Comparison of ENCODE assay signal across 8 cellular contexts in the genomic region with DNA sequence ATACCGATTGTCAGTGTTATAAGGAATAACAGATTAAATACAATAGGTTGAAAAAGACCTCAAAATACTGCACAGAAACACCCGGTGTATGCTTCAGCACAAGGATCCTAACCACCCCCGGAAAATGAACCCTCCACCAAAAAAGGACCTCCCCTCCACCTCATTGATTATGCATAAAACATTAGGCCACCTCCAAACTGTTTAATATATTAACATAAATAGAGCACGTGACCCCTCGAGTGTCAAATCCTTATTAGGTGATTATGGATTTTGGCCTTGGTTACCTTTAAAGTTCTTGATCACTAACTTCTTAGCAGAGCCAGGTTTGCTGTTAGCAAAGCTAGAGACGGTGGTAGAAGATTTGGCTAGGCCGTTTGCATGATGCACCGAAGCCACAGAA. TPM values are rescaled to one million over a fixed set of nuclear protein-coding genes. Genes with fewer than 3 reads are reported as not detected.
A peak's percentile ranks its signal among the peaks of the same experiment; 100 is the strongest.
DNase-seq lines count a peak whose midpoint lies in the region; ATAC-seq, FAIRE-seq and TF ChIP-seq lines count a peak whose summit lies in the region.

No MANE protein-coding gene starts in this region.

- POLR2A ChIA-PET in CD4-positive, alpha-beta memory T cell (lab: Charles Lee; ENCODE audit: partially characterized antibody), result interaction anchor here (0.6 to 5.4 kb wide), 11 partner anchors 12 to 309 kb away, joined by 3 to 136 read pairs (median 4); a partner anchor contains a TSS

- peak in 4 of 5 donors; percentile 2 to 17 (median 6) for DNase-seq in CD4-positive, alpha-beta memory T cell
- DNase-seq in WERI-Rb-1 (no peak), glutamatergic neuron (no peak), spleen (no peak), D721Med (ENCODE audit: insufficient read length, low spot score) (no peak)
- no peak for DNase-seq in stimulated activated CD4-positive, alpha-beta T cell treated with anti-CD3 and anti-CD28 coated beads, Interleukin-15, amount 100 ng/mL, for 24 hours

- TF ChIP-seq POLR2A in spleen (IDR thresholded peaks at IDR 0.05), result no peak

- H3K27ac Mint-ChIP-seq in CD4-positive, alpha-beta memory T cell, result peak overlapping the region; percentile 94 to 98 (median 96)
- peak overlapping the region; percentile 96 for H3K27ac Mint-ChIP-seq in glutamatergic neuron (ENCODE audit: unreplicated experiment)

- WGBS in spleen, 5 donors, result 0 to 41% (median 1%) methylated on average over 8 of the region's 8 CpGs

- ATAC-seq in HG03135 (IDR thresholded peaks at IDR 0.05; ENCODE audit: unreplicated experiment) (peak; percentile 12), HG03378 (IDR thresholded peaks at IDR 0.05; ENCODE audit: unreplicated experiment) (no peak)

- H3K27me3 ChIP-seq in CD4-positive, alpha-beta memory T cell (ENCODE audit: insufficient read depth, low read length), result no peaks in the 10 kb centered on the region
- H3K27me3 ChIP-seq in WERI-Rb-1 (ENCODE audit: insufficient read depth, low read depth, severe bottlenecking) (no peaks in the 10 kb centered on the region), spleen (replicated peaks in 1 of 7) (no peaks in the 10 kb centered on the region)

- CTCF ChIA-PET in CD4-positive, alpha-beta memory T cell (lab: Charles Lee; ENCODE audit: partially characterized antibody), result interaction anchor here (0.7 kb wide), 1 partner anchor 44 kb away, joined by 3 read pairs; a partner anchor contains a TSS

- H3K9me3 ChIP-seq in CD4-positive, alpha-beta memory T cell (ENCODE audit: control insufficient read depth in 1 of 2, low read length in 2 of 2), result no peaks in the 10 kb centered on the region
- H3K9me3 ChIP-seq in WERI-Rb-1 (ENCODE audit: severe bottlenecking), result no peaks in the 10 kb centered on the region
- no peaks in the 10 kb centered on the region for H3K9me3 ChIP-seq in spleen

- peaks cover 10 to 48% (median 20%) of the 10 kb centered on the region in 4 donors for H3K4me1 Mint-ChIP-seq in CD4-positive, alpha-beta memory T cell
- H3K4me1 Mint-ChIP-seq in glutamatergic neuron (ENCODE audit: low read depth, unreplicated experiment), result peaks cover 3% of the 10 kb centered on the region

- peaks cover 4 to 29% of the 10 kb centered on the region in 2 donors for H3K36me3 Mint-ChIP-seq in CD4-positive, alpha-beta memory T cell
- H3K36me3 Mint-ChIP-seq in glutamatergic neuron (ENCODE audit: unreplicated experiment), result no peaks in the 10 kb centered on the region

- H3K36me3 ChIP-seq in CD4-positive, alpha-beta memory T cell (ENCODE audit: insufficient read depth, low read length), result no peaks in the 10 kb centered on the region
- peaks cover 8% of the 10 kb centered on the region; the same call in 1 of the 2 replicates for H3K36me3 ChIP-seq in WERI-Rb-1
- H3K36me3 ChIP-seq in spleen, result peaks cover 0 to 28% (median 2%) of the 10 kb centered on the region in 6 donors

- H3K9me3 Mint-ChIP-seq in CD4-positive, alpha-beta memory T cell, result no peaks in the 10 kb centered on the region
- H3K9me3 Mint-ChIP-seq in glutamatergic neuron (ENCODE audit: unreplicated experiment), result no peaks in the 10 kb centered on the region

- no peak for FAIRE-seq in D721Med (lab: Jason Lieb, UNC)

- H3K4me3 ChIP-seq in CD4-positive, alpha-beta memory T cell (ENCODE audit: low read length in 2 of 2), result peak overlapping the region; percentile 59 to 90
- H3K4me3 ChIP-seq in WERI-Rb-1 (ENCODE audit: low read depth, low read length) (peak overlapping the region; percentile 59), spleen (peak overlapping the region; percentile 49 to 83 (median 54))

- TF ChIP-seq CTCF in WERI-Rb-1 (IDR thresholded peaks at IDR 0.05; ENCODE audit: low read depth, low read length), result no peak
- TF ChIP-seq CTCF in glutamatergic neuron (IDR thresholded peaks at IDR 0.05; ENCODE audit: partially characterized antibody, unreplicated experiment), result no peak
- no peak for TF ChIP-seq CTCF in spleen (IDR thresholded peaks at IDR 0.05 in 8 of 11, conservative IDR thresholded peaks at IDR 0.05 in 3 of 11)
- no peak for TF ChIP-seq CTCF in D721Med (IDR thresholded peaks at IDR 0.05; ENCODE audit: insufficient read depth, missing control alignments)

- peak overlapping the region; percentile 91 for H3K27ac ChIP-seq in CD4-positive, alpha-beta memory T cell (ENCODE audit: low read depth, low read length)
- H3K27ac ChIP-seq in WERI-Rb-1 (no peak overlapping the region), spleen (peak overlapping the region; percentile 84 to 99 (median 96))

- intact Hi-C loops in CD4-positive, alpha-beta memory T cell (cut with micrococcal nuclease), result loop anchor here (5.0 kb wide), 1 partner anchor 72 kb away; no protein-coding TSS in a partner anchor
- intact Hi-C loops in spleen (cut with DNase I; ENCODE audit: low total_unique reads), result no loop called here

- peak overlapping the region; percentile 91 to 99 (median 94) for H3K4me3 Mint-ChIP-seq in CD4-positive, alpha-beta memory T cell
- H3K4me3 Mint-ChIP-seq in glutamatergic neuron (ENCODE audit: unreplicated experiment), result peak overlapping the region; percentile 94

- no peaks in the 10 kb centered on the region for H3K27me3 Mint-ChIP-seq in CD4-positive, alpha-beta memory T cell
- H3K27me3 Mint-ChIP-seq in glutamatergic neuron (ENCODE audit: unreplicated experiment), result no peaks in the 10 kb centered on the region

- H3K4me1 ChIP-seq in CD4-positive, alpha-beta memory T cell (ENCODE audit: insufficient read depth, low read length), result peaks cover 35% of the 10 kb centered on the region
- peaks cover 4 to 61% (median 23%) of the 10 kb centered on the region in 6 donors for H3K4me1 ChIP-seq in spleen

RNA-seq across cellular contexts. Expression of a gene that starts 1.0 kb away (rescaled TPM):
- total RNA-seq in CD4-positive, alpha-beta memory T cell, result 10 to 100 TPM; 54.0 to 61.0 TPM
- polyA plus RNA-seq in CD4-positive, alpha-beta memory T cell, result 10 to 100 TPM; 24.3 to 25.8 TPM
- 33.0 TPM for total RNA-seq in glutamatergic neuron (ENCODE audit: unreplicated experiment)
- total RNA-seq in spleen, result 10 to 100 TPM; 37.8 to 60.1 (median 47.5) TPM
- 10 to 100 TPM; 19.6 to 23.3 (median 20.1) TPM for polyA plus RNA-seq in spleen

RNA-seq across cellular contexts. Expression of a gene that starts 44.1 kb away (rescaled TPM):
- total RNA-seq in CD4-positive, alpha-beta memory T cell, result 10 to 100 TPM; 29.1 to 33.3 TPM
- polyA plus RNA-seq in CD4-positive, alpha-beta memory T cell, result 10 to 100 TPM; 74.8 to 75.8 TPM
- total RNA-seq in glutamatergic neuron (ENCODE audit: unreplicated experiment), result 54.9 TPM
- total RNA-seq in spleen, result 10 to 100 TPM; 21.6 to 39.1 (median 28.1) TPM
- 10 to 100 TPM; 36.6 to 56.1 (median 51.6) TPM for polyA plus RNA-seq in spleen

Comparison
In these comparisons a context has a peak if more than half of its experiments do, and no peak if none do; other contexts are left out.
1. DNase-seq: peak in CD4-positive, alpha-beta memory T cell (4 of 5); none in WERI-Rb-1 (single experiment), glutamatergic neuron (single experiment), spleen (single experiment), stimulated activated CD4-positive, alpha-beta T cell treated with anti-CD3 and anti-CD28 coated beads, Interleukin-15, amount 100 ng/mL, for 24 hours (single experiment) and D721Med (single experiment).
2. Peak in every context shown above with its lines, with median percentiles within 50 percentile points of each other: H3K4me3 ChIP-seq.